ENCODE assay signal across 9 cellular contexts in genomic region chrX:24676403-24677024, GRCh38. TPM values are rescaled to one million over a fixed set of nuclear protein-coding genes. Genes with fewer than 3 reads are reported as not detected.
A peak's percentile ranks its signal among the peaks of the same experiment; 100 is the strongest.
DNase-seq lines count a peak whose midpoint lies in the region; ATAC-seq, FAIRE-seq and TF ChIP-seq lines count a peak whose summit lies in the region.
"Had no signal": no experiment of that assay in that cellular context is flagged by ENCODE, and none has a peak within 500 bp of the region (broad histone marks: within the 10 kb centered on the region; RNA-seq: fewer than 3 reads in every experiment).

No MANE protein-coding gene starts in this region.

- TF ChIP-seq RAD21 in A549 (conservative IDR thresholded peaks at IDR 0.05 in 1 of 2, IDR thresholded peaks at IDR 0.05 in 1 of 2): peak; percentile 10 to 22; a peak in 1 of 5 replicates

- FAIRE-seq in A549 (lab: Jason Lieb, UNC): peak; percentile 73

- no peak for TF ChIP-seq POLR2A in A549 (IDR thresholded peaks at IDR 0.05; ENCODE audit: low read length)

- H3K4me2 ChIP-seq in A549: peak overlapping the region; percentile 37; the same call in 1 of the 3 replicates

- ATAC-seq in A549: peak in 1 of 2 experiments; percentile 75; a peak in 3 of 6 replicates
- no peak for ATAC-seq in GM18909 (IDR thresholded peaks at IDR 0.05; ENCODE audit: poor library complexity, unreplicated experiment)

- CTCF ChIA-PET in A549 (lab: Yijun Ruan, JAX): interaction anchor here (0.5 to 1.3 kb wide), 7 partner anchors 11 to 394 kb away, joined by 3 to 5 read pairs (median 4); no protein-coding TSS in a partner anchor

- no peaks in the 10 kb centered on the region for H3K9me3 ChIP-seq in A549

- no peak overlapping the region for H3K27ac ChIP-seq in A549

- 37% methylated on average over 5 of the region's 5 CpGs for WGBS in A549 (ENCODE audit: missing lambda C conversion rate)

- no peak overlapping the region for H3K4me3 ChIP-seq in A549

- no peaks in the 10 kb centered on the region for H3K4me1 ChIP-seq in A549

- TF ChIP-seq CTCF in A549 (IDR thresholded peaks at IDR 0.05) (peak; percentile 47), GM12874 (IDR thresholded peaks at IDR 0.05; ENCODE audit: insufficient read depth, low read depth, low read length) (peak; percentile 33; the same call in 1 of the 2 replicates)

- no peak for TF ChIP-seq EP300 in A549 (IDR thresholded peaks at IDR 0.05)

- POLR2A ChIA-PET in A549 (lab: Yijun Ruan, JAX): interaction anchor here (0.7 kb wide), 1 partner anchor 17 kb away, joined by 3 read pairs; no protein-coding TSS in a partner anchor

- DNase-seq in A549 (ENCODE audit: low read depth in 1 of 2, low spot score in 1 of 2) (peak; percentile 18 to 22), RPMI8226 (peak; percentile 20), glomerular visceral epithelial cell (ENCODE audit: extremely low spot score) (peak; percentile 8), NOMO-1 (lab: John Stamatoyannopoulos, UW; ENCODE audit: unreplicated experiment in 2 of 2) (no peak), NCI-H774 (lab: John Stamatoyannopoulos, UW) (no peak), NCI-H2196 (lab: John Stamatoyannopoulos, UW; ENCODE audit: unreplicated experiment) (no peak)
- DNase-seq: activated naive CD8-positive, alpha-beta T cell treated with anti-CD3 and anti-CD28 coated beads, Interleukin-2, amount 10 ng/mL, durations not matched to agents 7 days and 5 days had no signal

TF ChIP-seq in A549, 52 proteins besides CTCF, POLR2A, EP300 and RAD21:
- TF ChIP-seq JUNB (IDR thresholded peaks at IDR 0.05): no peak
- TF ChIP-seq CHD4 (IDR thresholded peaks at IDR 0.05; ENCODE audit: borderline replicate concordance): no peak
- no peak for TF ChIP-seq KDM1A (IDR thresholded peaks at IDR 0.05; ENCODE audit: low read depth)
- TF ChIP-seq GATA3 (IDR thresholded peaks at IDR 0.05; ENCODE audit: borderline replicate concordance): no peak
- no peak for TF ChIP-seq NPAS2 (CRISPR knock-in tag; IDR thresholded peaks at IDR 0.05; ENCODE audit: borderline replicate concordance)
- TF ChIP-seq PHF8 (IDR thresholded peaks at IDR 0.05; ENCODE audit: borderline replicate concordance, low read depth): no peak
- TF ChIP-seq ELK1 (IDR thresholded peaks at IDR 0.05; ENCODE audit: low read depth, low read length): no peak
- no peak for TF ChIP-seq E2F6 (IDR thresholded peaks at IDR 0.05; ENCODE audit: borderline replicate concordance, low read depth)
- no peak for TF ChIP-seq RNF2 (IDR thresholded peaks at IDR 0.05; ENCODE audit: borderline replicate concordance, low read depth)
- TF ChIP-seq ATOH8 (CRISPR knock-in tag; IDR thresholded peaks at IDR 0.05; ENCODE audit: low read depth): no peak
- TF ChIP-seq SREBF2 (IDR thresholded peaks at IDR 0.05): no peak
- no peak for TF ChIP-seq CHD2 (IDR thresholded peaks at IDR 0.05; ENCODE audit: low read length, partially characterized antibody)
- no peak for TF ChIP-seq HEYL (CRISPR knock-in tag; IDR thresholded peaks at IDR 0.05)
- TF ChIP-seq POLR2AphosphoS2 (conservative IDR thresholded peaks at IDR 0.05; ENCODE audit: low read length): no peak
- TF ChIP-seq RCOR1 (IDR thresholded peaks at IDR 0.05; ENCODE audit: low read depth, low read length): no peak
- no peak for TF ChIP-seq HDAC2 (IDR thresholded peaks at IDR 0.05)
- TF ChIP-seq HOXA7 (CRISPR knock-in tag; IDR thresholded peaks at IDR 0.05): no peak
- no peak for TF ChIP-seq BHLHE40 (IDR thresholded peaks at IDR 0.05; ENCODE audit: low read depth, low read length)
- TF ChIP-seq TFCP2L1 (CRISPR knock-in tag; IDR thresholded peaks at IDR 0.05): no peak
- TF ChIP-seq RARB (CRISPR knock-in tag; IDR thresholded peaks at IDR 0.05): no peak

RNA-seq across cellular contexts. Expression of gene POLA1, which starts 17.2 kb away (rescaled TPM):
- polyA plus RNA-seq in A549 (2011; rRNA removed): 8.8 and 14.3 TPM in 2 replicates
- polyA plus RNA-seq in A549 (2012; cell fraction: cytosol; rRNA removed): 5.0 and 6.2 TPM in 2 replicates
- polyA plus RNA-seq in A549 (2012; cell fraction: nucleus; rRNA removed): 5.1 and 8.7 TPM in 2 replicates
- polyA plus RNA-seq in A549 (2017; fragmentation: RNase III; extraction: RNeasy Plus Mini Kit Qiagen cat#74134 plus additional on column Dnase treatment): 15.4 to 18.6 TPM (median 17.5 TPM) in 3 replicates
- 33.1 and 33.4 TPM in 2 replicates for polyA minus RNA-seq in A549 (2011; rRNA and poly(A)+ RNA removed)

RNA-seq across cellular contexts. Expression of gene PCYT1B, which starts 29.4 kb away (rescaled TPM):
- not detected in 2 replicates for polyA plus RNA-seq in A549 (2011; rRNA removed)
- polyA plus RNA-seq in A549 (2012; cell fraction: cytosol; rRNA removed): 0.01 TPM in 1 of 2 replicates, not detected in the other
- not detected in 2 replicates for polyA plus RNA-seq in A549 (2012; cell fraction: nucleus; rRNA removed)
- polyA plus RNA-seq in A549 (2017; fragmentation: RNase III; extraction: RNeasy Plus Mini Kit Qiagen cat#74134 plus additional on column Dnase treatment): 0.05 TPM in 1 of 3 replicates, not detected in the others
- polyA minus RNA-seq in A549 (2011; rRNA and poly(A)+ RNA removed): 0.12 TPM in 1 of 2 replicates, not detected in the other

Comparison
In these comparisons a context has a peak if more than half of its experiments do, and no peak if none do; other contexts are left out.
1. DNase-seq: peak in A549 (2 of 2), RPMI8226 (single experiment) and glomerular visceral epithelial cell (single experiment); none in NOMO-1 (0 of 2), NCI-H774 (single experiment) and NCI-H2196 (single experiment).